ENCODE assay signal across 24 cellular contexts in the genomic region with DNA sequence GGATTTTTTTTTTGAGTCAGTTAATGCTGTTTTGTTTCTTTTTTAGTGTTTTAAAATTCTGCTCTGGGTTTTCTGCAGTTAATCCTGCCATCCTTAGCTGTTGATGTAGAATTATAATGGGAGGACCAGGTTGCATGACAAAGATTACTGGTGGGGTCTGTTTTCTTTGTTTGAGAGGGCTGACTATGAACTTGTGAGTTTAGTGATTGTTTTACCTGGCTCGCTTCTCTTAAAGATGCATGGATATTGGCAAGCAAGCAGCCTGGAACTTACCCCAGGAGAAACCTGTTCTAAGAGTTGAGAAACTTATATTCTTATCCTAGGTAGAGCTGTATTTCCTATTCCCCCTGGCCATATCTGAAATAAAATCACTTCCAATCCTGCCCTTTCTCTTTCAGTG.
"Had no signal": no experiment of that assay in that cellular context is flagged by ENCODE, and none has a peak within 500 bp of the region (broad histone marks: within the 10 kb centered on the region; RNA-seq: fewer than 3 reads in every experiment).

No MANE protein-coding gene starts in this region.

- H3K27me3 ChIP-seq: MG63, Peyer's patch, SJCRH30 had no signal

- H3K4me2 ChIP-seq: PC-9 had no signal

- H3K9me3 ChIP-seq: MG63, Peyer's patch, SJCRH30 had no signal

- H3K4me3 ChIP-seq: MG63, PC-9, Peyer's patch, SJCRH30 had no signal

- DNase-seq: IMR-90, Karpas-422, KG1, MG63, NCI-H1092 treated with DMSO at 0.1 percent for 48 hours, NCI-H1436, NCI-H187, NCI-H2029, NCI-H2081 treated with DMSO at 0.1 percent for 48 hours, NCI-H2171, NCI-H226, NCI-H446, NCI-H510A, NCI-H524 treated with DMSO at 0.1 percent for 48 hours, NCI-H69, NCI-H774, PC-9, Peyer's patch, SHP77 treated with DMSO at 0.1 percent for 48 hours, SJCRH30 had no signal

- H3K36me3 ChIP-seq: MG63, Peyer's patch, SJCRH30 had no signal

- H3K4me1 ChIP-seq: Peyer's patch, SJCRH30 had no signal

- ATAC-seq: HepG2, Right ventricle myocardium inferior, SK-N-SH treated with all-trans-retinoic acid at 6 μM for 48 hours had no signal

- H3K27ac ChIP-seq: HL-60, PC-9, Peyer's patch, SJCRH30 had no signal

- H2AFZ ChIP-seq: PC-9 had no signal
